In genomic region chr19:40901975-40902750, GRCh38 we compare ENCODE assay signal across 11 cellular contexts. TPM values are rescaled to one million over a fixed set of nuclear protein-coding genes. Genes with fewer than 3 reads are reported as not detected.
"Had no signal": no experiment of that assay in that cellular context is flagged by ENCODE, and none has a peak within 500 bp of the region (broad histone marks: within the 10 kb centered on the region; RNA-seq: fewer than 3 reads in every experiment).

No MANE protein-coding gene starts in this region.

RNA-seq across cellular contexts. Expression of gene CYP2A7, which starts 20.1 kb away (rescaled TPM):
- total RNA-seq: stomach, subcutaneous adipose tissue, suprapubic skin, temporal lobe, thoracic aorta, tibial nerve, transverse colon, ureter, urinary bladder had no signal
- polyA plus RNA-seq: stomach had no signal

RNA-seq across cellular contexts. Expression of gene CYP2A6, which starts 51.9 kb away (rescaled TPM):
- total RNA-seq: stomach, suprapubic skin, temporal lobe, testis, thoracic aorta, transverse colon, upper lobe of right lung, ureter, urinary bladder had no signal
- polyA plus RNA-seq: stomach had no signal
